ENCODE assay signal across 8 cellular contexts in genomic region chr9:89999534-90000370, GRCh38.
A peak's percentile ranks its signal among the peaks of the same experiment; 100 is the strongest.
DNase-seq lines count a peak whose midpoint lies in the region; ATAC-seq and TF ChIP-seq lines count a peak whose summit lies in the region.

No MANE protein-coding gene starts in this region.

- H3K4me1 ChIP-seq in fibroblast of lung (ENCODE audit: control insufficient read depth, extremely low read depth, insufficient read depth, low read length) (peaks cover 7% of the 10 kb centered on the region), parathyroid adenoma (peaks cover 47% of the 10 kb centered on the region), upper lobe of left lung (peaks cover 48 to 55% (median 51%) of the 10 kb centered on the region in 4 donors)

- H4K20me1 ChIP-seq in fibroblast of lung (ENCODE audit: control insufficient read depth, extremely low read depth, insufficient read depth, low read length), result no peaks in the 10 kb centered on the region

- H3K4me2 ChIP-seq in fibroblast of lung (ENCODE audit: extremely low read depth, insufficient read depth, low read length) (peak overlapping the region; percentile 95), parathyroid adenoma (ENCODE audit: low read length) (peak overlapping the region; percentile 47)

- TF ChIP-seq CTCF in fibroblast of lung (conservative IDR thresholded peaks at IDR 0.05 in 1 of 2, IDR thresholded peaks at IDR 0.05 in 1 of 2; ENCODE audit: low read depth in 1 of 2, low read length in 2 of 2) (peak in 1 of 2 donors; percentile 22), parathyroid adenoma (IDR thresholded peaks at IDR 0.05) (no peak), upper lobe of left lung (IDR thresholded peaks at IDR 0.05) (no peak)

- peak; percentile 89 for ATAC-seq in HG03045 (IDR thresholded peaks at IDR 0.05; ENCODE audit: unreplicated experiment)
- ATAC-seq in upper lobe of left lung (ENCODE audit: low FRiP score in 2 of 2), result peak; percentile 63 to 90

- H3K9ac ChIP-seq in fibroblast of lung (ENCODE audit: insufficient read depth, low read length) (peak overlapping the region; percentile 16), parathyroid adenoma (no peak overlapping the region)

- peak overlapping the region; percentile 45 for H3K27ac ChIP-seq in fibroblast of lung (ENCODE audit: insufficient read depth, low read length)
- H3K27ac ChIP-seq in parathyroid adenoma, result peak overlapping the region; percentile 98
- H3K27ac ChIP-seq in upper lobe of left lung, result peak overlapping the region; percentile 83 to 92 (median 86)

- no peaks in the 10 kb centered on the region for H3K9me3 ChIP-seq in fibroblast of lung (ENCODE audit: control insufficient read depth, insufficient read depth, low read depth, low read length)
- H3K9me3 ChIP-seq in parathyroid adenoma (ENCODE audit: control insufficient read depth, low read length), result no peaks in the 10 kb centered on the region
- H3K9me3 ChIP-seq in upper lobe of left lung, result no peaks in the 10 kb centered on the region

- DNase-seq in NCI-H2107 treated with DMSO at 0.1 percent for 48 hours (lab: John Stamatoyannopoulos, UW; ENCODE audit: unreplicated experiment) (peak; percentile 83), NCI-H2107 (lab: John Stamatoyannopoulos, UW) (no peak), NCI-H2227 treated with DMSO at 0.1 percent for 48 hours (lab: John Stamatoyannopoulos, UW) (peak; percentile 55), activated T-cell treated with anti-CD3 and anti-CD28 coated beads for 48 hours (ENCODE audit: low read depth) (peak; percentile 51), fibroblast of lung (ENCODE audit: low read depth in 2 of 2) (peak; percentile 68 to 75), upper lobe of left lung (peak; percentile 51 to 88)

- H3K79me2 ChIP-seq in fibroblast of lung (ENCODE audit: control insufficient read depth, insufficient read depth, low read length) (no peaks in the 10 kb centered on the region), parathyroid adenoma (no peaks in the 10 kb centered on the region)

- 3 to 6% methylated on average over 7 to 12 of the region's 12 CpGs for WGBS in upper lobe of left lung, 2 donors

- H3K36me3 ChIP-seq in fibroblast of lung (ENCODE audit: control insufficient read depth, insufficient read depth, low read length), result no peaks in the 10 kb centered on the region
- H3K36me3 ChIP-seq in parathyroid adenoma (ENCODE audit: control insufficient read depth, insufficient read depth, low read length), result no peaks in the 10 kb centered on the region
- H3K36me3 ChIP-seq in upper lobe of left lung, result no peaks in the 10 kb centered on the region

- TF ChIP-seq POLR2A in upper lobe of left lung (IDR thresholded peaks at IDR 0.05), result peak in 1 of 4 donors; percentile 63

- H3K4me3 ChIP-seq in fibroblast of lung (replicated peaks in 1 of 4; ENCODE audit: control extremely low read depth in 1 of 4, insufficient read depth in 1 of 4, low read depth in 3 of 4, low read length in 4 of 4), result peak overlapping the region; percentile 30 to 43 (median 33)
- H3K4me3 ChIP-seq in parathyroid adenoma (ENCODE audit: low read depth, low read length), result peak overlapping the region; percentile 6
- H3K4me3 ChIP-seq in upper lobe of left lung, result peak overlapping the region in 3 of 4 donors; percentile 28 to 38 (median 37)

- peak overlapping the region; percentile 90 for H2AFZ ChIP-seq in fibroblast of lung (ENCODE audit: low read length)
- H2AFZ ChIP-seq in parathyroid adenoma, result peak overlapping the region; percentile 72

- H3K27me3 ChIP-seq in fibroblast of lung (ENCODE audit: control insufficient read depth, insufficient read depth, low read length), result no peaks in the 10 kb centered on the region
- H3K27me3 ChIP-seq in parathyroid adenoma (ENCODE audit: control insufficient read depth, insufficient read depth, low read length), result no peaks in the 10 kb centered on the region
- H3K27me3 ChIP-seq in upper lobe of left lung, result no peaks in the 10 kb centered on the region

- TF ChIP-seq EP300 in upper lobe of left lung (IDR thresholded peaks at IDR 0.05), result peak in 1 of 4 donors; percentile 81

Comparison
In these comparisons a context has a peak if more than half of its experiments do, and no peak if none do; other contexts are left out.
1. H3K27ac ChIP-seq: peak in every context shown above with its lines; median percentile 98 in parathyroid adenoma; 86 in upper lobe of left lung; 45 in fibroblast of lung.